ENCODE assay signal across 29 cellular contexts in genomic region chr3:100813828-100814227, GRCh38.
"Had no signal": no experiment of that assay in that cellular context is flagged by ENCODE, and none has a peak within 500 bp of the region (broad histone marks: within the 10 kb centered on the region; RNA-seq: fewer than 3 reads in every experiment).

No MANE protein-coding gene starts in this region.

- H3K36me3 ChIP-seq: ascending aorta, SJSA1 had no signal

- H3K4me3 ChIP-seq: ascending aorta, body of pancreas, SJSA1 had no signal

- ATAC-seq: activated CD8-positive, alpha-beta memory T cell treated with anti-CD3 and anti-CD28 coated beads, Interleukin-2, amount 10 ng/mL, durations not matched to agents 7 days and 5 days; activated naive CD4-positive, alpha-beta T cell treated with anti-CD3 and anti-CD28 coated beads, Interleukin-2, amount 50 U/mL, for 72 hours; activated naive CD8-positive, alpha-beta T cell treated with anti-CD3 and anti-CD28 coated beads, Interleukin-2, amount 50 U/mL, for 24 hours; body of pancreas; T-helper 17 cell; WTC11 had no signal

- DNase-seq: activated CD4-positive, alpha-beta T cell treated with anti-CD3 and anti-CD28 coated beads, Interleukin-2, amount 10 ng/mL, durations not matched to agents 24 days and 14 days; activated CD4-positive, alpha-beta T cell treated with anti-CD3 and anti-CD28 coated beads, Interleukin-2, amount 50 U/mL, for 48 hours; activated CD4-positive, CD25-positive, alpha-beta regulatory T cell treated with anti-CD3 and anti-CD28 coated beads, Interleukin-2, amount 50 U/mL, for 72 hours; activated CD8-positive, alpha-beta memory T cell treated with anti-CD3 and anti-CD28 coated beads, Interleukin-2, amount 10 ng/mL, durations not matched to agents 7 days and 5 days; activated effector memory CD4-positive, alpha-beta T cell treated with Interleukin-2 at 50 U/mL for 16 hours; activated naive CD4-positive, alpha-beta T cell; activated naive CD8-positive, alpha-beta T cell treated with anti-CD3 and anti-CD28 coated beads, Interleukin-2, amount 50 U/mL, for 24 hours; activated T-cell treated with anti-CD3 and anti-CD28 coated beads, Interleukin-2, amount 50 U/mL, for 24 hours; amniotic stem cell; body of pancreas; central memory CD4-positive, alpha-beta T cell; Kasumi-1; NCI-H1092 treated with DMSO at 0.1 percent for 48 hours; NCI-H1417 treated with DMSO at 0.1 percent for 48 hours; NCI-H1694; NCI-H2029 treated with DMSO at 0.1 percent for 48 hours; NCI-H510A treated with DMSO at 0.1 percent for 48 hours; NCI-H69; NK-92 treated with Interleukin-12 subunit alpha and Interleukin-12 subunit beta, amount 100 ng/mL, for 24 hours; OCI-M1; SHP77; T-helper 17 cell; T-helper 9 cell had no signal

- H3K27me3 ChIP-seq: ascending aorta, body of pancreas, SJSA1 had no signal

- H3K27ac ChIP-seq: ascending aorta, body of pancreas, SJSA1 had no signal

- FAIRE-seq: bronchial epithelial cell, RCC 7860 had no signal

- H3K4me1 ChIP-seq: ascending aorta, body of pancreas had no signal

- H3K9me3 ChIP-seq: ascending aorta, body of pancreas, SJSA1 had no signal
